1 cellular context compared by ENCODE assay signal in genomic region chr11:46906596-46906995, GRCh38.
A peak's percentile ranks its signal among the peaks of the same experiment; 100 is the strongest.
TF ChIP-seq lines count a peak whose summit lies in the region.

No MANE protein-coding gene starts in this region.

TF ChIP-seq in K562, 482 proteins besides CTCF, POLR2A, EP300 and RAD21 (continued from another document):
- no peak for TF ChIP-seq ID3 (CRISPR knock-in tag; IDR thresholded peaks at IDR 0.05)
- no peak for TF ChIP-seq ID3 (tag; IDR thresholded peaks at IDR 0.05)
- TF ChIP-seq HOMEZ (CRISPR knock-in tag; IDR thresholded peaks at IDR 0.05): no peak
- TF ChIP-seq NCOA6 (IDR thresholded peaks at IDR 0.05): no peak
- TF ChIP-seq ZNF449 (CRISPR knock-in tag; IDR thresholded peaks at IDR 0.05): no peak
- no peak for TF ChIP-seq ZBTB5 (IDR thresholded peaks at IDR 0.05)
- no peak for TF ChIP-seq HINFP (tag; conservative IDR thresholded peaks at IDR 0.05; ENCODE audit: low read depth)
- peak; percentile 48; the same call in 1 of the 2 replicates for TF ChIP-seq EGR1 (conservative IDR thresholded peaks at IDR 0.05)
- TF ChIP-seq BMI1 (IDR thresholded peaks at IDR 0.05; ENCODE audit: low read length): no peak
- no peak for TF ChIP-seq ZC3H11A (IDR thresholded peaks at IDR 0.05; ENCODE audit: low read depth, low read length)
- no peak for TF ChIP-seq SAFB2 (IDR thresholded peaks at IDR 0.05; ENCODE audit: borderline replicate concordance, low read depth, low read length, severe bottlenecking)
- TF ChIP-seq ESRRB (CRISPR knock-in tag; IDR thresholded peaks at IDR 0.05; ENCODE audit: borderline replicate concordance): no peak
- no peak for TF ChIP-seq ZNF280A (IDR thresholded peaks at IDR 0.05; ENCODE audit: low read depth, partially characterized antibody)
- TF ChIP-seq RHOXF2B (CRISPR knock-in tag; conservative IDR thresholded peaks at IDR 0.05): no peak
- no peak for TF ChIP-seq ZNF445 (CRISPR knock-in tag; IDR thresholded peaks at IDR 0.05; ENCODE audit: low read depth)
- TF ChIP-seq BACH1 (tag; IDR thresholded peaks at IDR 0.05): no peak
- TF ChIP-seq PKNOX1 (IDR thresholded peaks at IDR 0.05): no peak
- no peak for TF ChIP-seq SMARCA4 (IDR thresholded peaks at IDR 0.05)
- no peak for TF ChIP-seq ZBTB40 (IDR thresholded peaks at IDR 0.05)
- TF ChIP-seq ZBTB40 (CRISPR knock-in tag; IDR thresholded peaks at IDR 0.05): no peak
- no peak for TF ChIP-seq KLF10 (CRISPR knock-in tag; IDR thresholded peaks at IDR 0.05)
- no peak for TF ChIP-seq GABPA (tag; conservative IDR thresholded peaks at IDR 0.05; ENCODE audit: low read depth)
- peak; percentile 81; the same call in 1 of the 2 replicates for TF ChIP-seq PHF21A (IDR thresholded peaks at IDR 0.05; ENCODE audit: borderline replicate concordance, low read depth)
- no peak for TF ChIP-seq ZFP30 (CRISPR knock-in tag; IDR thresholded peaks at IDR 0.05; ENCODE audit: borderline replicate concordance)
TF ChIP-seq in K562: peak in this region for 3.
